In the genomic region with DNA sequence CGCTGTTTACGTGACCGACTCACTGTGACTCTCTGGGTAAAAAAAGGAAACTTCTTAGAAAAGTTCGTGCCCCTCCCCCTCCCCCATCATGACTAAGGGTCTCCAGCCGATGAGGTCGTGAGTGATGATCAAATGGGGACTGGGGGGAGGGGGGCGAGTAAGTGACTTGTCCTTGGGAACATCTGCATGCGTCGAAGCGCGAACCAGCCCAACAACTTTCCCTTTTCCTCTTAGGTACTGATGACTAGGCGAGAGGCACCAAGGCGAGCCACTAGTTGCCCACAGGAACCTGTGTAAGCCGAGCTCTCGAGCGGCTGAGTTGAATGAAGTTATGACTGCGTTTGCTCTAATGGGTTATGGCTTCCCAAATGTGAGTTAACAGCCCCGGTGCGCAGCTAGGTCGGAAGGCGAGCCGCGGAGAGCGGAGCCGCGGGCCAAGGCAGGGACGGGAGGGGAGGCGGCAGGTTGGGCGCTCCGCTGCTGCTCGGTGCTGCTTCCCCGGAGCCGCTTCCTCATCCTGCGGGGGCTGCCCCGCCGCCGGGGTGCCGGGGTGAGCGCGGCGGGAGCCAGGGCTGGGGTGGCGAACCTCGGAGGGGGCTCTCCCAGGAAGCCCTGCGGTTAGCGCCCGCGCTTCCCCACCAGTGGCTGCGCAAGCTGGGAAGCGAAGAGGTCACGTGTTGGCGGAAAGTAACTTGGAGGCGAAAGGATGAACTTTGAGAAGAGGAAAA, we compare ENCODE assay signal across 1 cellular context.
TF ChIP-seq lines count a peak whose summit lies in the region.

No MANE protein-coding gene starts in this region.

TF ChIP-seq in HepG2, 621 proteins besides CTCF, POLR2A, EP300 and RAD21 (continued from another document):
- TF ChIP-seq, protein P1, sequence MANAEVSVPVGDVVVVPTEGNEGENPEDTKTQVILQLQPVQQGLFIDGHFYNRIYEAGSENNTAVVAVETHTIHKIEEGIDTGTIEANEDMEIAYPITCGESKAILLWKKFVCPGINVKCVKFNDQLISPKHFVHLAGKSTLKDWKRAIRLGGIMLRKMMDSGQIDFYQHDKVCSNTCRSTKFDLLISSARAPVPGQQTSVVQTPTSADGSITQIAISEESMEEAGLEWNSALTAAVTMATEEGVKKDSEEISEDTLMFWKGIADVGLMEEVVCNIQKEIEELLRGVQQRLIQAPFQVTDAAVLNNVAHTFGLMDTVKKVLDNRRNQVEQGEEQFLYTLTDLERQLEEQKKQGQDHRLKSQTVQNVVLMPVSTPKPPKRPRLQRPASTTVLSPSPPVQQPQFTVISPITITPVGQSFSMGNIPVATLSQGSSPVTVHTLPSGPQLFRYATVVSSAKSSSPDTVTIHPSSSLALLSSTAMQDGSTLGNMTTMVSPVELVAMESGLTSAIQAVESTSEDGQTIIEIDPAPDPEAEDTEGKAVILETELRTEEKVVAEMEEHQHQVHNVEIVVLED (CRISPR knock-in tag; IDR thresholded peaks at IDR 0.05; ENCODE audit: borderline replicate concordance) = no peak
- TF ChIP-seq ZNF382 (CRISPR knock-in tag; IDR thresholded peaks at IDR 0.05; ENCODE audit: borderline replicate concordance) (no peak), ZNF572 (CRISPR knock-in tag; IDR thresholded peaks at IDR 0.05) (no peak), SAP130 (CRISPR knock-in tag; IDR thresholded peaks at IDR 0.05; ENCODE audit: low read depth) (no peak), SSRP1 (CRISPR knock-in tag; IDR thresholded peaks at IDR 0.05) (no peak)
